In the genomic region with DNA sequence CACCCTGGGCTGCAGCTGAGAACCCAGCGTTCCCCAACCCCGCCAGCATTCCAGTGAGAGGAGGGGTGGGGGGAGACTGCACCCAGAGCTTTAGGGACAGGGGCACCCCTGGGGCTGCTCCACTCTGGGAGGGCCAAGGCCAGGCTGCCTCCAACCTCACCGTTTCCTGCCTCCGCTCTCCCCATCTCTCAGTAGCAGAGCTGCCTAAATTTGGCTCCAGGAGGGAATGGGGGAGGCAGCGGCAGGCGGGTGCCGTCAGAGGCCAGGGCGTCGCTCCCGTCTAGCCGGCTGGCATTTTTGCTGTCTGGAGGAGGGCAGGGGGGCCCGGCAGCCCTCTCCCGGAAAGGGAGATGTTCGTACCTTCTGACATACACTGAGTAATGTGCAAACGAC, we compare ENCODE assay signal across 9 cellular contexts. TPM values are rescaled to one million over a fixed set of nuclear protein-coding genes. Genes with fewer than 3 reads are reported as not detected.
A peak's percentile ranks its signal among the peaks of the same experiment; 100 is the strongest.
DNase-seq lines count a peak whose midpoint lies in the region; ATAC-seq lines count a peak whose summit lies in the region.
"Had no signal": no experiment of that assay in that cellular context is flagged by ENCODE, and none has a peak within 500 bp of the region (broad histone marks: within the 10 kb centered on the region; RNA-seq: fewer than 3 reads in every experiment).

No MANE protein-coding gene starts in this region.

- H3K9me3 ChIP-seq in thymus (ENCODE audit: control insufficient read depth), result no peaks in the 10 kb centered on the region
- H3K9me3 ChIP-seq: psoas muscle had no signal

- in situ Hi-C loops in KBM-7 (cut with MboI; ENCODE audit: low pct_unique_long_range_greater_than_20kb, low sequenced_read_pairs), result no loop called here

- 15% methylated on average over 15 of the region's 15 CpGs for WGBS in thymus

- H3K4me1 ChIP-seq in thymus (ENCODE audit: control insufficient read depth, insufficient read depth, low read length), result peaks cover 66% of the 10 kb centered on the region
- H3K4me1 ChIP-seq: psoas muscle had no signal

- peak; percentile 41 for DNase-seq in activated CD4-positive, alpha-beta T cell treated with anti-CD3 and anti-CD28 coated beads for 48 hours
- DNase-seq in activated CD4-positive, alpha-beta T cell treated with anti-CD3 and anti-CD28 coated beads for 1 hour, result no peak
- DNase-seq in activated effector memory CD4-positive, alpha-beta T cell treated with anti-CD3 and anti-CD28 coated beads, Interleukin-2, amount 50 U/mL, for 16 hours, result peak; percentile 72
- peak; percentile 20 for DNase-seq in iris pigment epithelial cell (ENCODE audit: low read depth)
- DNase-seq in KBM-7, result no peak
- no peak for DNase-seq in GDM1 (lab: John Stamatoyannopoulos, UW)
- DNase-seq: psoas muscle had no signal

- H3K4me3 ChIP-seq in thymus (ENCODE audit: low read length), result peak overlapping the region; percentile 35
- H3K4me3 ChIP-seq: psoas muscle had no signal

- no peaks in the 10 kb centered on the region for H3K27me3 ChIP-seq in thymus (ENCODE audit: control insufficient read depth, insufficient read depth)

- no peaks in the 10 kb centered on the region for H3K36me3 ChIP-seq in thymus (ENCODE audit: control insufficient read depth, insufficient read depth)

- H3K27ac ChIP-seq in thymus (ENCODE audit: low read depth), result peak overlapping the region; percentile 100
- H3K27ac ChIP-seq: psoas muscle had no signal

- ATAC-seq in HG03135 (IDR thresholded peaks at IDR 0.05; ENCODE audit: unreplicated experiment), result no peak

RNA-seq across cellular contexts. Expression of a gene that starts 46.6 kb away (rescaled TPM):
- polyA plus RNA-seq in thymus, result 14.1 TPM

Comparison
In these comparisons a context has a peak if more than half of its experiments do, and no peak if none do; other contexts are left out.
1. DNase-seq: peak in activated CD4-positive, alpha-beta T cell treated with anti-CD3 and anti-CD28 coated beads for 48 hours (single experiment), activated effector memory CD4-positive, alpha-beta T cell treated with anti-CD3 and anti-CD28 coated beads, Interleukin-2, amount 50 U/mL, for 16 hours (single experiment) and iris pigment epithelial cell (single experiment); none in activated CD4-positive, alpha-beta T cell treated with anti-CD3 and anti-CD28 coated beads for 1 hour (single experiment), KBM-7 (single experiment) and GDM1 (single experiment).